29 cellular contexts compared by ENCODE assay signal in genomic region chr16:9226924-9227323, GRCh38.
"Had no signal": no experiment of that assay in that cellular context is flagged by ENCODE, and none has a peak within 500 bp of the region (broad histone marks: within the 10 kb centered on the region; RNA-seq: fewer than 3 reads in every experiment).

No MANE protein-coding gene starts in this region.

- ATAC-seq: stimulated activated effector memory CD8-positive, alpha-beta T cell treated with anti-CD3 and anti-CD28 coated beads, Interleukin-12 subunit alpha, Interleukin-12 subunit beta, amount 100 ng/mL, for 72 hours; stimulated activated memory B cell treated with anti-CD40 and anti-IgM and Interleukin-4, amounts not matched to agents 10 μg/mL and 1 μg/mL and 100 μg/mL, for 72 hours; stimulated activated naive B cell treated with anti-CD40 and anti-IgM and Interleukin-4, amounts not matched to agents 10 μg/mL and 1 μg/mL and 100 μg/mL, for 72 hours; stimulated activated naive CD8-positive, alpha-beta T cell treated with anti-CD3 and anti-CD28 coated beads, Interleukin-15, amount 100 ng/mL, for 72 hours; stimulated activated naive CD8-positive, alpha-beta T cell treated with anti-CD3 and anti-CD28 coated beads, Interleukin-15, Interleukin-2, amounts not matched to agents 100 U/mL and 50 U/mL, for 24 hours; upper lobe of right lung had no signal

- H3K27me3 ChIP-seq: suprapubic skin, testis, thyroid gland, tibial artery, tibial nerve, transverse colon, upper lobe of left lung, uterus, vagina had no signal

- H3K4me1 Mint-ChIP-seq: stimulated activated effector memory CD8-positive, alpha-beta T cell treated with anti-CD3 and anti-CD28 coated beads, Interleukin-12 subunit alpha, Interleukin-12 subunit beta, amount 100 ng/mL, for 72 hours; stimulated activated memory B cell treated with anti-CD40 and anti-IgM and Interleukin-4, amounts not matched to agents 10 μg/mL and 1 μg/mL and 100 μg/mL, for 72 hours; stimulated activated naive CD8-positive, alpha-beta T cell treated with anti-CD3 and anti-CD28 coated beads, Interleukin-15, amount 100 ng/mL, for 72 hours had no signal

- H3K27ac ChIP-seq: stomach, suprapubic skin, testis, thoracic aorta, thyroid gland, tibial artery, tibial nerve, transverse colon, upper lobe of left lung, upper lobe of right lung, uterus, vagina had no signal

- H3K4me1 ChIP-seq: stomach, suprapubic skin, testis, thyroid gland, tibial artery, tibial nerve, transverse colon, upper lobe of left lung, upper lobe of right lung, uterus, vagina had no signal

- H3K36me3 ChIP-seq: stomach, suprapubic skin, thoracic aorta, thyroid gland, tibial artery, tibial nerve, transverse colon, upper lobe of left lung, upper lobe of right lung, uterus, vagina had no signal

- H3K9me3 Mint-ChIP-seq: stimulated activated effector memory CD8-positive, alpha-beta T cell treated with anti-CD3 and anti-CD28 coated beads, Interleukin-12 subunit alpha, Interleukin-12 subunit beta, amount 100 ng/mL, for 72 hours; stimulated activated naive CD8-positive, alpha-beta T cell treated with anti-CD3 and anti-CD28 coated beads, Interleukin-15, amount 100 ng/mL, for 72 hours; stimulated activated naive CD8-positive, alpha-beta T cell treated with anti-CD3 and anti-CD28 coated beads, Interleukin-15, Interleukin-2, amounts not matched to agents 100 ng/mL and 50 ng/mL, for 24 hours; type B pancreatic cell had no signal

- H3K27ac Mint-ChIP-seq: stimulated activated effector memory CD8-positive, alpha-beta T cell treated with anti-CD3 and anti-CD28 coated beads, Interleukin-12 subunit alpha, Interleukin-12 subunit beta, amount 100 ng/mL, for 72 hours; stimulated activated memory B cell treated with anti-CD40 and anti-IgM and Interleukin-4, amounts not matched to agents 10 μg/mL and 1 μg/mL and 100 μg/mL, for 72 hours; stimulated activated naive B cell treated with anti-CD40 and anti-IgM and Interleukin-4, amounts not matched to agents 10 μg/mL and 1 μg/mL and 100 μg/mL, for 72 hours; stimulated activated naive CD8-positive, alpha-beta T cell treated with anti-CD3 and anti-CD28 coated beads, Interleukin-15, amount 100 ng/mL, for 72 hours; stimulated activated naive CD8-positive, alpha-beta T cell treated with anti-CD3 and anti-CD28 coated beads, Interleukin-15, Interleukin-2, amounts not matched to agents 100 ng/mL and 50 ng/mL, for 24 hours; type B pancreatic cell had no signal

- H3K36me3 Mint-ChIP-seq: stimulated activated effector memory CD8-positive, alpha-beta T cell treated with anti-CD3 and anti-CD28 coated beads, Interleukin-12 subunit alpha, Interleukin-12 subunit beta, amount 100 ng/mL, for 72 hours; stimulated activated memory B cell treated with anti-CD40 and anti-IgM and Interleukin-4, amounts not matched to agents 10 μg/mL and 1 μg/mL and 100 μg/mL, for 72 hours; stimulated activated naive B cell treated with anti-CD40 and anti-IgM and Interleukin-4, amounts not matched to agents 10 μg/mL and 1 μg/mL and 100 μg/mL, for 72 hours; type B pancreatic cell had no signal

- FAIRE-seq: urothelium cell line had no signal

- H3K4me3 Mint-ChIP-seq: stimulated activated effector memory CD8-positive, alpha-beta T cell treated with anti-CD3 and anti-CD28 coated beads, Interleukin-12 subunit alpha, Interleukin-12 subunit beta, amount 100 ng/mL, for 72 hours; stimulated activated memory B cell treated with anti-CD40 and anti-IgM and Interleukin-4, amounts not matched to agents 10 μg/mL and 1 μg/mL and 100 μg/mL, for 72 hours; stimulated activated naive B cell treated with anti-CD40 and anti-IgM and Interleukin-4, amounts not matched to agents 10 μg/mL and 1 μg/mL and 100 μg/mL, for 72 hours; stimulated activated naive CD8-positive, alpha-beta T cell treated with anti-CD3 and anti-CD28 coated beads, Interleukin-15, amount 100 ng/mL, for 72 hours; stimulated activated naive CD8-positive, alpha-beta T cell treated with anti-CD3 and anti-CD28 coated beads, Interleukin-15, Interleukin-2, amounts not matched to agents 100 ng/mL and 50 ng/mL, for 24 hours; type B pancreatic cell had no signal

- H3K9me3 ChIP-seq: suprapubic skin, testis, thoracic aorta, thyroid gland, tibial artery, transverse colon, upper lobe of left lung, upper lobe of right lung, uterus, vagina had no signal

- H3K4me3 ChIP-seq: stomach, suprapubic skin, testis, thoracic aorta, thyroid gland, tibial artery, tibial nerve, transverse colon, upper lobe of left lung, upper lobe of right lung, uterus, vagina had no signal

- H3K27me3 Mint-ChIP-seq: stimulated activated naive CD8-positive, alpha-beta T cell treated with anti-CD3 and anti-CD28 coated beads, Interleukin-15, amount 100 ng/mL, for 72 hours had no signal

- DNase-seq: stimulated activated CD4-positive, alpha-beta T cell treated with anti-CD3 and anti-CD28 coated beads, Interleukin-2, amount 100 ng/mL, for 48 hours; stimulated activated CD4-positive, alpha-beta T cell treated with anti-CD3 and anti-CD28 coated beads, Interleukin-4, amount 100 ng/mL, for 1 hour; stimulated activated CD4-positive, alpha-beta T cell treated with anti-CD3 and anti-CD28 coated beads, Interleukin-4, amount 100 ng/mL, for 24 hours; stimulated activated CD4-positive, alpha-beta T cell treated with anti-CD3 and anti-CD28 coated beads, Interleukin-4, amount 100 ng/mL, for 4 hours; stimulated activated CD8-positive, alpha-beta memory T cell treated with anti-CD3 and anti-CD28 coated beads, Interleukin-4, amount 100 ng/mL, for 48 hours; stimulated activated naive B cell treated with anti-CD40 and anti-IgM and Interleukin-4, amounts not matched to agents 10 μg/mL and 1 μg/mL and 100 μg/mL, for 72 hours; stimulated activated naive CD4-positive, alpha-beta T cell; stimulated activated naive CD4-positive, alpha-beta T cell treated with Interleukin-2 at 50 U/mL for 16 hours; stimulated activated naive CD8-positive, alpha-beta T cell treated with anti-CD3 and anti-CD28 coated beads, Interleukin-15, amount 100 ng/mL, for 72 hours; stimulated activated naive CD8-positive, alpha-beta T cell treated with anti-CD3 and anti-CD28 coated beads, Interleukin-15, Interleukin-2, amounts not matched to agents 100 U/mL and 50 U/mL, for 24 hours; stomach; substantia nigra; testis; thyroid gland; tibial artery; transverse colon; trophoblast cell; upper lobe of left lung; upper lobe of right lung; uterus had no signal
